In genomic region chr13:110552767-110553166, GRCh38 we compare ENCODE assay signal across 28 cellular contexts.
"Had no signal": no experiment of that assay in that cellular context is flagged by ENCODE, and none has a peak within 500 bp of the region (broad histone marks: within the 10 kb centered on the region; RNA-seq: fewer than 3 reads in every experiment).

No MANE protein-coding gene starts in this region.

- H3K27ac ChIP-seq: coronary artery, esophagus squamous epithelium, neutrophil, tibial artery, upper lobe of right lung, uterus had no signal

- H3K27me3 Mint-ChIP-seq: naive B cell; stimulated activated memory B cell treated with anti-CD40 and anti-IgM and Interleukin-4, amounts not matched to agents 10 μg/mL and 1 μg/mL and 100 μg/mL, for 72 hours had no signal

- H3K4me3 ChIP-seq: coronary artery, esophagus squamous epithelium, mucosa of descending colon, pancreas, testis, tibial artery, upper lobe of right lung, uterus had no signal

- H3K4me1 Mint-ChIP-seq: immature natural killer cell had no signal

- DNase-seq: dermis blood vessel endothelial cell; effector memory CD4-positive, alpha-beta T cell; erythroblast; esophagus squamous epithelium; foreskin melanocyte; hypothalamus; immature natural killer cell; islet precursor cell; mesenchymal stem cell; mucosa of descending colon; naive B cell; stimulated activated CD4-positive, alpha-beta T cell treated with anti-CD3 and anti-CD28 coated beads, Interleukin-4, amount 100 ng/mL, for 4 hours; stimulated activated naive CD8-positive, alpha-beta T cell treated with anti-CD3 and anti-CD28 coated beads, Interleukin-15, Interleukin-2, amounts not matched to agents 100 U/mL and 50 U/mL, for 24 hours; testis; tibial artery; upper lobe of right lung; uterus had no signal

- H3K27ac Mint-ChIP-seq: immature natural killer cell; mesothelial cell of epicardium; naive B cell; natural killer cell treated with Interleukin-12 subunit alpha and Interleukin-12 subunit beta and Interleukin-15 and Interleukin-18, amount 100 ng/mL, for 72 hours; progenitor cell of endocrine pancreas; stimulated activated memory B cell treated with anti-CD40 and anti-IgM and Interleukin-4, amounts not matched to agents 10 μg/mL and 1 μg/mL and 100 μg/mL, for 72 hours had no signal

- H3K9me3 ChIP-seq: esophagus squamous epithelium, mucosa of descending colon, neutrophil, pancreas, testis, tibial artery, upper lobe of right lung, uterus had no signal

- H3K27me3 ChIP-seq: esophagus squamous epithelium, neutrophil, pancreas, testis, tibial artery, upper lobe of right lung, uterus had no signal

- H3K4me1 ChIP-seq: uterus had no signal

- H3K36me3 ChIP-seq: neutrophil, pancreas, upper lobe of right lung, uterus had no signal

- H3K36me3 Mint-ChIP-seq: immature natural killer cell; natural killer cell treated with Interleukin-12 subunit alpha and Interleukin-12 subunit beta and Interleukin-15 and Interleukin-18, amount 100 ng/mL, for 72 hours had no signal

- H3K4me3 Mint-ChIP-seq: immature natural killer cell; mesothelial cell of epicardium; natural killer cell treated with Interleukin-12 subunit alpha and Interleukin-12 subunit beta and Interleukin-15 and Interleukin-18, amount 100 ng/mL, for 72 hours; neural crest cell; stimulated activated memory B cell treated with anti-CD40 and anti-IgM and Interleukin-4, amounts not matched to agents 10 μg/mL and 1 μg/mL and 100 μg/mL, for 72 hours had no signal

- H3K9me3 Mint-ChIP-seq: immature natural killer cell; natural killer cell treated with Interleukin-12 subunit alpha and Interleukin-12 subunit beta and Interleukin-15 and Interleukin-18, amount 100 ng/mL, for 72 hours; neural crest cell had no signal

- ATAC-seq: left lobe of liver; mucosa of descending colon; natural killer cell treated with Interleukin-12 subunit alpha and Interleukin-12 subunit beta and Interleukin-15 and Interleukin-18, amount 100 ng/mL, for 72 hours; pancreas; sciatic nerve; stimulated activated memory B cell treated with anti-CD40 and anti-IgM and Interleukin-4, amounts not matched to agents 10 μg/mL and 1 μg/mL and 100 μg/mL, for 72 hours; stimulated activated naive CD8-positive, alpha-beta T cell treated with anti-CD3 and anti-CD28 coated beads, Interleukin-15, Interleukin-2, amounts not matched to agents 100 U/mL and 50 U/mL, for 24 hours; upper lobe of right lung had no signal

- FAIRE-seq: endometrium, pancreas had no signal
